2 cellular contexts compared by ENCODE assay signal in genomic region chr9:2281803-2282185, GRCh38.
TF ChIP-seq lines count a peak whose summit lies in the region.

No MANE protein-coding gene starts in this region.

TF ChIP-seq in IMR-90, 13 proteins besides CTCF, POLR2A, EP300 and RAD21:
- TF ChIP-seq RFX5 (IDR thresholded peaks at IDR 0.05; ENCODE audit: low read depth, low read length): no peak

TF ChIP-seq in HEK293T, 16 proteins besides CTCF, POLR2A, EP300 and RAD21:
- TF ChIP-seq LEF1 (IDR thresholded peaks at IDR 0.05; ENCODE audit: borderline replicate concordance): no peak
- no peak for TF ChIP-seq FOXA1 (IDR thresholded peaks at IDR 0.05)
- no peak for TF ChIP-seq FOXK2 (IDR thresholded peaks at IDR 0.05)
- TF ChIP-seq NFRKB (IDR thresholded peaks at IDR 0.05): no peak
- TF ChIP-seq SUZ12 (IDR thresholded peaks at IDR 0.05): no peak
- no peak for TF ChIP-seq BHLHE40 (IDR thresholded peaks at IDR 0.05; ENCODE audit: borderline replicate concordance)
- TF ChIP-seq HDGF (IDR thresholded peaks at IDR 0.05; ENCODE audit: borderline replicate concordance): no peak
- no peak for TF ChIP-seq ELF4 (IDR thresholded peaks at IDR 0.05)
- no peak for TF ChIP-seq SP1 (IDR thresholded peaks at IDR 0.05)
- TF ChIP-seq FOXM1 (IDR thresholded peaks at IDR 0.05; ENCODE audit: borderline replicate concordance): no peak
- no peak for TF ChIP-seq ZNF384 (IDR thresholded peaks at IDR 0.05)
- TF ChIP-seq ARNT (IDR thresholded peaks at IDR 0.05): no peak
- no peak for TF ChIP-seq TARDBP (IDR thresholded peaks at IDR 0.05)
- TF ChIP-seq PKNOX1 (IDR thresholded peaks at IDR 0.05): no peak
- TF ChIP-seq L3MBTL2 (conservative IDR thresholded peaks at IDR 0.05): no peak
- no peak for TF ChIP-seq CTBP1 (IDR thresholded peaks at IDR 0.05; ENCODE audit: borderline replicate concordance)
